In the genomic region with DNA sequence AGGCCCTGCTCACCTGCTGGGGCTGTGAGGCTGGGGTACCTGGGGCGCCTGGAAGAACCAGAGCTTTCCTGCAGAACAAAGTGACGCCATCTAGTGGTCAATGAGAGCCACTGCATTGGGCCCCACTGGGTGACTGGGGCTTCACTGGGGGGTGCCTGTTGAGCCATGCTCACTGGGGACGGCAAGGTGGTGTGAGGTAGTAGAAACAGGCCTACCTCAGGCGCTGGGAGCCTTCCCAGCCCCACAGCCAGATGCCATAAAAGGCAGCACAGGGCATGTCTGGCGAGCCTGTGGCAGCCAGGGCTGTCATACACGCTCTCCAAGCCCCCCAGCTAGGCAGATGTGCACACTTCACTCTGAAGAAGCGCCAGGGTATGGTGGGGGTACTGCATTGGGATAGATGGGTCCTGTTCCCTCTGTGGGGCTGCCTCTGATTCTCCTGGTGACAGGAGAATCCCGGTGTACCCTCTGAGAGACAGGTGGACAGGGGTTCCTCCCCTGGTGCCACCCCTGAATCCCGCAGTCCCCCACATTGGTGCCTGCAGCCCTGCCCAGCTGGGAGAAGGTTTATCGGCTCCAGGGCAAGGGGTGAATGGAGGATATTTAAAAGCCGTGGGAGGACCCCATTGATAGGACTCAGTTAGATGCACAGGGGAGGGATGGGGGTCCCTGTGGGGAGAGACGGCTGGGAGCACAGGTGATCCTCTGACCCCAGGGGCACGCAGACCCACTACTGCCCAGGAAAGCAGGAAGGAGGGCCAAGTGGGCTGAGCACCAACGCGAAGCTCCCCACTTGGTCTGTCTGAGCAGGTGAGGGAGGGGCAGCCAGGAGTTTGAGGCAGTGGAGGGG, we compare ENCODE assay signal across 8 cellular contexts.
DNase-seq lines count a peak whose midpoint lies in the region; ATAC-seq and TF ChIP-seq lines count a peak whose summit lies in the region.

No MANE protein-coding gene starts in this region.

- no peaks in the 10 kb centered on the region for H3K79me2 ChIP-seq in mesendoderm (ENCODE audit: control insufficient read depth, insufficient read depth, low read length)

- H2BK5ac ChIP-seq in mesendoderm (ENCODE audit: low read length): no peak overlapping the region

- no peak overlapping the region for H2BK120ac ChIP-seq in mesendoderm (ENCODE audit: low read depth, low read length)

- no peak overlapping the region for H3K4me3 ChIP-seq in heart right ventricle
- no peak overlapping the region for H3K4me3 ChIP-seq in astrocyte of the spinal cord (ENCODE audit: low read depth, low read length)
- H3K4me3 ChIP-seq in mesendoderm (ENCODE audit: low read length): no peak overlapping the region

- H3K27me3 ChIP-seq in heart right ventricle (peaks cover 0 to 27% (median 17%) of the 10 kb centered on the region in 7 donors), mesendoderm (ENCODE audit: insufficient read depth, low read length, poor library complexity) (no peaks in the 10 kb centered on the region)

- H3K79me1 ChIP-seq in mesendoderm (ENCODE audit: low read length): no peaks in the 10 kb centered on the region

- no peak overlapping the region for H3K9ac ChIP-seq in mesendoderm (ENCODE audit: low read length)

- H3K36me3 ChIP-seq in heart right ventricle: no peaks in the 10 kb centered on the region
- no peaks in the 10 kb centered on the region for H3K36me3 ChIP-seq in mesendoderm (ENCODE audit: control insufficient read depth, insufficient read depth, low read length)

- H4K8ac ChIP-seq in mesendoderm (ENCODE audit: low read depth, low read length): no peak overlapping the region

- H2AK5ac ChIP-seq in mesendoderm (ENCODE audit: low read length): no peak overlapping the region

- H3K27ac ChIP-seq in heart right ventricle (no peak overlapping the region), mesendoderm (ENCODE audit: low read depth, low read length) (no peak overlapping the region)

- no peak overlapping the region for H3K18ac ChIP-seq in mesendoderm (ENCODE audit: low read length)

- WGBS in heart right ventricle, 2 donors: 72% methylated on average over 15 of the region's 15 CpGs
- no CpG with 5 or more reads among the region's 15 CpGs for WGBS in mesendoderm (ENCODE audit: extremely low coverage, insufficient coverage, low lambda C conversion rate)

- peak in 3 of 8 donors; percentile 36 to 54 (median 44) for ATAC-seq in heart right ventricle
- ATAC-seq in Right ventricle myocardium inferior: no peak
- peak; percentile 31 to 54 (median 52) for ATAC-seq in T-cell (replicated peaks in 1 of 4)
- ATAC-seq in GM21447 (IDR thresholded peaks at IDR 0.05; ENCODE audit: unreplicated experiment): no peak
- ATAC-seq in GM21528 (IDR thresholded peaks at IDR 0.05; ENCODE audit: low FRiP score, unreplicated experiment): no peak

- H3K4me2 ChIP-seq in mesendoderm (ENCODE audit: low read length): no peak overlapping the region

- H3K36me3 Mint-ChIP-seq in T-cell (peaks cover 13% of the 10 kb centered on the region), type B pancreatic cell (peaks cover 6% of the 10 kb centered on the region)

- H3K27ac Mint-ChIP-seq in T-cell: peak overlapping the region; percentile 46 to 89
- no peak overlapping the region for H3K27ac Mint-ChIP-seq in type B pancreatic cell

- no peak overlapping the region for H2BK15ac ChIP-seq in mesendoderm (replicated peaks; ENCODE audit: low read depth)

- no peak overlapping the region for H4K5ac ChIP-seq in mesendoderm (ENCODE audit: low read length)

- peak; percentile 29 to 77 (median 62) for TF ChIP-seq CTCF in heart right ventricle (IDR thresholded peaks at IDR 0.05)
- TF ChIP-seq CTCF in astrocyte of the spinal cord (IDR thresholded peaks at IDR 0.05; ENCODE audit: low read depth, low read length): peak; percentile 89
- peak; percentile 83 for TF ChIP-seq CTCF in type B pancreatic cell (conservative IDR thresholded peaks at IDR 0.05)

- no peaks in the 10 kb centered on the region for H3K9me3 ChIP-seq in heart right ventricle

- CTCF ChIA-PET in T-cell (lab: Charles Lee): interaction anchor here (0.6 to 1.2 kb wide), 3 partner anchors 11 to 13 kb away, joined by 3 to 4 read pairs (median 3); no protein-coding TSS in a partner anchor

- H3K4ac ChIP-seq in mesendoderm (ENCODE audit: low read depth, low read length): no peak overlapping the region

- no peak overlapping the region for H3K56ac ChIP-seq in mesendoderm (ENCODE audit: low read length)

- H3K23ac ChIP-seq in mesendoderm (ENCODE audit: low read length): no peak overlapping the region

- H3K27me3 Mint-ChIP-seq in T-cell (no peaks in the 10 kb centered on the region), type B pancreatic cell (no peaks in the 10 kb centered on the region)

- H3K9me3 Mint-ChIP-seq in T-cell (no peaks in the 10 kb centered on the region), type B pancreatic cell (no peaks in the 10 kb centered on the region)

- H3K4me1 ChIP-seq in heart right ventricle (no peaks in the 10 kb centered on the region), mesendoderm (ENCODE audit: control insufficient read depth, low read depth, low read length) (no peaks in the 10 kb centered on the region)

- POLR2A ChIA-PET in T-cell (lab: Charles Lee): no interaction called here

- H3K4me3 Mint-ChIP-seq in T-cell (peak overlapping the region in 1 of 3 donors; percentile 26), type B pancreatic cell (no peak overlapping the region)

- peaks cover 31 to 40% (median 40%) of the 10 kb centered on the region in 3 donors for H3K4me1 Mint-ChIP-seq in T-cell
- peaks cover 12% of the 10 kb centered on the region for H3K4me1 Mint-ChIP-seq in type B pancreatic cell (ENCODE audit: unreplicated experiment)

- in situ Hi-C loops in astrocyte of the spinal cord (cut with HindIII; ENCODE audit: low sequenced_read_pairs): no loop called here

- intact Hi-C loops in heart right ventricle (cut with DNase I) (no loop called here), Right ventricle myocardium inferior (cut with DNase I) (no loop called here)

- DNase-seq in heart right ventricle: no peak
- DNase-seq in Right ventricle myocardium inferior (ENCODE audit: missing footprints): no peak
- DNase-seq in T-cell: peak in 26 of 34 experiments; percentile 15 to 57 (median 40)
- no peak for DNase-seq in astrocyte of the spinal cord (ENCODE audit: low read depth, low spot score)
- peak; percentile 57 for DNase-seq in mesendoderm
- no peak for DNase-seq in type B pancreatic cell (ENCODE audit: extremely low spot score, unreplicated experiment)

Comparison
In these comparisons a context has a peak if more than half of its experiments do, and no peak if none do; other contexts are left out.
1. ATAC-seq: peak in T-cell (4 of 4); none in Right ventricle myocardium inferior (single experiment), GM21447 (single experiment) and GM21528 (single experiment).
2. DNase-seq: peak in T-cell (26 of 34) and mesendoderm (single experiment); none in heart right ventricle (0 of 2), Right ventricle myocardium inferior (single experiment), astrocyte of the spinal cord (single experiment) and type B pancreatic cell (single experiment).
3. Peak in every context shown above with its lines, with median percentiles within 50 percentile points of each other: CTCF ChIP-seq.